ENCODE assay signal across 11 cellular contexts in genomic region chr12:47736877-47737676, GRCh38. TPM values are rescaled to one million over a fixed set of nuclear protein-coding genes. Genes with fewer than 3 reads are reported as not detected.
DNase-seq lines count a peak whose midpoint lies in the region; ATAC-seq, FAIRE-seq and TF ChIP-seq lines count a peak whose summit lies in the region.
"Had no signal": no experiment of that assay in that cellular context is flagged by ENCODE, and none has a peak within 500 bp of the region (broad histone marks: within the 10 kb centered on the region; RNA-seq: fewer than 3 reads in every experiment).

No MANE protein-coding gene starts in this region.

- H3K9me3 ChIP-seq in astrocyte (ENCODE audit: insufficient read depth, low read depth, low read length) = no peaks in the 10 kb centered on the region
- no peaks in the 10 kb centered on the region for H3K9me3 ChIP-seq in psoas muscle

- H2AFZ ChIP-seq in astrocyte (ENCODE audit: low read depth, low read length) = peak overlapping the region; percentile 56

- H3K4me2 ChIP-seq in astrocyte (ENCODE audit: low read length) = peak overlapping the region; percentile 34

- no peak overlapping the region for H3K4me3 Mint-ChIP-seq in astrocyte (ENCODE audit: unreplicated experiment)

- no peak for FAIRE-seq in astrocyte (lab: Jason Lieb, UNC)

- H3K27me3 Mint-ChIP-seq in astrocyte (ENCODE audit: low read depth, unreplicated experiment) = peaks cover 27% of the 10 kb centered on the region

- H3K9ac ChIP-seq in astrocyte (ENCODE audit: low read length) = no peak overlapping the region

- H3K9me3 Mint-ChIP-seq in astrocyte (ENCODE audit: unreplicated experiment) = peaks cover 4% of the 10 kb centered on the region

- 10 to 14% (median 14%) methylated on average over 19 of the region's 19 CpGs for WGBS in psoas muscle, 3 donors

- peaks cover 2% of the 10 kb centered on the region for H3K27me3 ChIP-seq in astrocyte (ENCODE audit: insufficient read depth, low read length)
- H3K27me3 ChIP-seq in psoas muscle (ENCODE audit: insufficient read depth in 3 of 3, low read length in 2 of 3) = no peaks in the 10 kb centered on the region

- peaks cover 8% of the 10 kb centered on the region for H3K36me3 Mint-ChIP-seq in astrocyte (ENCODE audit: low read depth, unreplicated experiment)

- H3K27ac Mint-ChIP-seq in astrocyte (ENCODE audit: unreplicated experiment) = no peak overlapping the region

- intact Hi-C loops in psoas muscle (cut with DNase I) = no loop called here

- H4K20me1 ChIP-seq in astrocyte (ENCODE audit: insufficient read depth, low read length) = no peaks in the 10 kb centered on the region

- H3K27ac ChIP-seq in astrocyte (ENCODE audit: low read depth, low read length) (no peak overlapping the region), psoas muscle (peak overlapping the region; percentile 58)

- no peaks in the 10 kb centered on the region for H3K36me3 ChIP-seq in astrocyte (ENCODE audit: insufficient read depth, low read length)
- no peaks in the 10 kb centered on the region for H3K36me3 ChIP-seq in psoas muscle (ENCODE audit: insufficient read depth in 1 of 2, low read depth in 1 of 2)

- H3K4me1 ChIP-seq in astrocyte (ENCODE audit: insufficient read depth, low read length) = peaks cover 16% of the 10 kb centered on the region
- H3K4me1 ChIP-seq in psoas muscle = peaks cover 39% of the 10 kb centered on the region

- peaks cover 13% of the 10 kb centered on the region for H3K4me1 Mint-ChIP-seq in astrocyte (ENCODE audit: low read depth, unreplicated experiment)

- ATAC-seq in psoas muscle (peak; percentile 60 to 80 (median 73)), HG02623 (IDR thresholded peaks at IDR 0.05; ENCODE audit: unreplicated experiment) (no peak), HG02678 (IDR thresholded peaks at IDR 0.05; ENCODE audit: unreplicated experiment) (no peak)

- no peaks in the 10 kb centered on the region for H3K79me2 ChIP-seq in astrocyte (ENCODE audit: insufficient read depth, low read length)

- DNase-seq in COLO668 (lab: John Stamatoyannopoulos, UW; ENCODE audit: unreplicated experiment) (peak; percentile 0), astrocyte (ENCODE audit: low read depth) (peak; percentile 15), hepatic stellate cell (ENCODE audit: low spot score) (peak; percentile 93), psoas muscle (peak; percentile 84 to 92), NCI-H774 (lab: John Stamatoyannopoulos, UW) (no peak)
- no peak for DNase-seq in activated CD4-positive, alpha-beta T cell treated with anti-CD3 and anti-CD28 coated beads, Interleukin-2, amount 50 U/mL, for 48 hours
- DNase-seq: activated T-cell treated with anti-CD3 and anti-CD28 coated beads, Interleukin-2, amount 50 U/mL, for 1 hour; NCI-H2171 treated with DMSO at 0.1 percent for 48 hours had no signal

- H3K4me3 ChIP-seq in astrocyte (ENCODE audit: insufficient read depth, low read depth, low read length) = no peak overlapping the region
- peak overlapping the region; percentile 7 for H3K4me3 ChIP-seq in psoas muscle

- TF ChIP-seq CTCF in astrocyte (IDR thresholded peaks at IDR 0.05; ENCODE audit: insufficient read depth, low read depth, low read length) = no peak
- no peak for TF ChIP-seq CTCF in psoas muscle (IDR thresholded peaks at IDR 0.05)

RNA-seq across cellular contexts. Expression of gene ENDOU, which starts 11.8 kb away (rescaled TPM):
- total RNA-seq in astrocyte (not detected in 2 replicates), psoas muscle (under 1 TPM in 2 of 4 donors, not detected in 2; 0.13 to 0.15 TPM)
- under 1 TPM in 2 of 3 donors, not detected in 1; 0.25 to 0.82 TPM for polyA plus RNA-seq in psoas muscle
- total RNA-seq: kidney epithelial cell had no signal

RNA-seq across cellular contexts. Expression of gene RAPGEF3, which starts 21.6 kb away (rescaled TPM):
- total RNA-seq in astrocyte (5.9 and 8.4 TPM in 2 replicates), psoas muscle (10 to 100 TPM in 2 of 4 donors, 1 to 10 TPM in 2; 5.1 to 28.8 (median 11.7) TPM)
- polyA plus RNA-seq in psoas muscle = 10 to 100 TPM; 11.7 to 29.9 (median 15.0) TPM

RNA-seq across cellular contexts. Expression of gene RPAP3, which starts 31.2 kb away (rescaled TPM):
- 36.2 and 39.2 TPM in 2 replicates for total RNA-seq in astrocyte
- total RNA-seq in psoas muscle = 10 to 100 TPM; 24.1 to 28.5 (median 27.4) TPM
- polyA plus RNA-seq in psoas muscle = 10 to 100 TPM; 18.8 to 43.2 (median 20.9) TPM

RNA-seq across cellular contexts. Expression of gene SLC48A1, which starts 36.0 kb away (rescaled TPM):
- total RNA-seq in astrocyte (17.7 and 23.8 TPM in 2 replicates), psoas muscle (10 to 100 TPM; 21.8 to 28.7 (median 27.3) TPM)
- 10 to 100 TPM; 12.7 to 23.5 (median 19.6) TPM for polyA plus RNA-seq in psoas muscle

Comparison
In these comparisons a context has a peak if more than half of its experiments do, and no peak if none do; other contexts are left out.
1. DNase-seq: peak in COLO668 (single experiment), astrocyte (single experiment), hepatic stellate cell (single experiment) and psoas muscle (2 of 2); none in activated CD4-positive, alpha-beta T cell treated with anti-CD3 and anti-CD28 coated beads, Interleukin-2, amount 50 U/mL, for 48 hours (0 of 2) and NCI-H774 (single experiment).
2. ATAC-seq: peak in psoas muscle (4 of 4); none in HG02623 (single experiment) and HG02678 (single experiment).